Comparison of ENCODE assay signal across 2 cellular contexts in the genomic region with DNA sequence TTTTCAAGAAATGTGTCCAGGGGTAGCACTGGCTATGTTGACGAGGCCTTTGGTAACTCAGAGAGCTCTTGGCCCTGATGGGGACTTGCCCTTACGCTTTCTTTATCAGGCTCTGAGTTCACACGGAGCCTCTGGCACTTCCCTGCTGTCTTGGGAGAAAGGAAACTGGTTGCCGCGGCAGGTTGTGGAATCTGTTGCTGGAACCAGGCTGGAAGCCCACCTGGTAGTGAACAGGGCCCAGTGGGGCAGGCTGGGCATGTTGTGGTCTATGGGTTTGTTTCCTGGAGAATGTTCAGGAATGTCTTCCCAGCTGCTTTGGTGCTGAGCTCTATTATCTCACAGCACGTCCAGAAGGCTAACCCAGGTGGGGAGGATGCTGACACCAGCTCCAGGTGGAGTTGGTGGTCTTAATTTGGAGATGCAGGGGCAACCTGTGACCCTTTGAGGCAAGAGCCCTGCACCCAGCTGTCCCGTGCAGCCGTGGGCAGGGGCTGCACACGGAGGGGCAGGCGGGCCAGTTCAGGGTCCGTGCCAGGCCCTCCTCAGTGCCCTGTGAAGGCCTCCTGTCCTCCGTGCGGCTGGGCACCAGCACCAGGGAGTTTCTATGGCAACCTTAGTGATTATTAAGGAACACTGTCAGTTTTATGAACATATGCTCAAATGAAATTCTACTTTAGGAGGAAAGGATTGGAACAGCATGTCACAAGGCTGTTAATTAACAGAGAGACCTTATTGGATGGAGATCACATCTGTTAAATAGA.
TF ChIP-seq lines count a peak whose summit lies in the region.

No MANE protein-coding gene starts in this region.

TF ChIP-seq in liver, 16 proteins besides CTCF, POLR2A, EP300 and RAD21:
- TF ChIP-seq FOXA2 (IDR thresholded peaks at IDR 0.05), result no peak
- TF ChIP-seq JUND (IDR thresholded peaks at IDR 0.05), result no peak
- TF ChIP-seq, protein P1, sequence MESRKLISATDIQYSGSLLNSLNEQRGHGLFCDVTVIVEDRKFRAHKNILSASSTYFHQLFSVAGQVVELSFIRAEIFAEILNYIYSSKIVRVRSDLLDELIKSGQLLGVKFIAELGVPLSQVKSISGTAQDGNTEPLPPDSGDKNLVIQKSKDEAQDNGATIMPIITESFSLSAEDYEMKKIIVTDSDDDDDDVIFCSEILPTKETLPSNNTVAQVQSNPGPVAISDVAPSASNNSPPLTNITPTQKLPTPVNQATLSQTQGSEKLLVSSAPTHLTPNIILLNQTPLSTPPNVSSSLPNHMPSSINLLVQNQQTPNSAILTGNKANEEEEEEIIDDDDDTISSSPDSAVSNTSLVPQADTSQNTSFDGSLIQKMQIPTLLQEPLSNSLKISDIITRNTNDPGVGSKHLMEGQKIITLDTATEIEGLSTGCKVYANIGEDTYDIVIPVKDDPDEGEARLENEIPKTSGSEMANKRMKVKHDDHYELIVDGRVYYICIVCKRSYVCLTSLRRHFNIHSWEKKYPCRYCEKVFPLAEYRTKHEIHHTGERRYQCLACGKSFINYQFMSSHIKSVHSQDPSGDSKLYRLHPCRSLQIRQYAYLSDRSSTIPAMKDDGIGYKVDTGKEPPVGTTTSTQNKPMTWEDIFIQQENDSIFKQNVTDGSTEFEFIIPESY (IDR thresholded peaks at IDR 0.05), result no peak
- TF ChIP-seq, protein P2, sequence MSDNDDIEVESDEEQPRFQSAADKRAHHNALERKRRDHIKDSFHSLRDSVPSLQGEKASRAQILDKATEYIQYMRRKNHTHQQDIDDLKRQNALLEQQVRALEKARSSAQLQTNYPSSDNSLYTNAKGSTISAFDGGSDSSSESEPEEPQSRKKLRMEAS (IDR thresholded peaks at IDR 0.05), result no peak
- TF ChIP-seq RXRA (IDR thresholded peaks at IDR 0.05), result no peak
- TF ChIP-seq, protein P3, sequence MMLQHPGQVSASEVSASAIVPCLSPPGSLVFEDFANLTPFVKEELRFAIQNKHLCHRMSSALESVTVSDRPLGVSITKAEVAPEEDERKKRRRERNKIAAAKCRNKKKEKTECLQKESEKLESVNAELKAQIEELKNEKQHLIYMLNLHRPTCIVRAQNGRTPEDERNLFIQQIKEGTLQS (IDR thresholded peaks at IDR 0.05), result no peak
- TF ChIP-seq TAF1 (conservative IDR thresholded peaks at IDR 0.05), result no peak
- TF ChIP-seq GABPA (IDR thresholded peaks at IDR 0.05 in 1 of 2, conservative IDR thresholded peaks at IDR 0.05 in 1 of 2), result no peak

TF ChIP-seq in HepG2, 621 proteins besides CTCF, POLR2A, EP300 and RAD21:
- TF ChIP-seq, protein P4, sequence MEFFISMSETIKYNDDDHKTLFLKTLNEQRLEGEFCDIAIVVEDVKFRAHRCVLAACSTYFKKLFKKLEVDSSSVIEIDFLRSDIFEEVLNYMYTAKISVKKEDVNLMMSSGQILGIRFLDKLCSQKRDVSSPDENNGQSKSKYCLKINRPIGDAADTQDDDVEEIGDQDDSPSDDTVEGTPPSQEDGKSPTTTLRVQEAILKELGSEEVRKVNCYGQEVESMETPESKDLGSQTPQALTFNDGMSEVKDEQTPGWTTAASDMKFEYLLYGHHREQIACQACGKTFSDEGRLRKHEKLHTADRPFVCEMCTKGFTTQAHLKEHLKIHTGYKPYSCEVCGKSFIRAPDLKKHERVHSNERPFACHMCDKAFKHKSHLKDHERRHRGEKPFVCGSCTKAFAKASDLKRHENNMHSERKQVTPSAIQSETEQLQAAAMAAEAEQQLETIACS (CRISPR knock-in tag; IDR thresholded peaks at IDR 0.05), result no peak
